12 cellular contexts compared by ENCODE assay signal in genomic region chr4:41318839-41319530, GRCh38.
DNase-seq lines count a peak whose midpoint lies in the region; ATAC-seq, FAIRE-seq and TF ChIP-seq lines count a peak whose summit lies in the region.
"Had no signal": no experiment of that assay in that cellular context is flagged by ENCODE, and none has a peak within 500 bp of the region (broad histone marks: within the 10 kb centered on the region; RNA-seq: fewer than 3 reads in every experiment).

No MANE protein-coding gene starts in this region.

- H3K4me3 ChIP-seq in right atrium auricular region (no peak overlapping the region), small intestine (ENCODE audit: low read depth in 1 of 2, low read length in 2 of 2) (no peak overlapping the region)
- H3K4me3 ChIP-seq: ascending aorta, Peyer's patch had no signal

- H3K4me1 ChIP-seq in right atrium auricular region (no peaks in the 10 kb centered on the region), small intestine (ENCODE audit: control insufficient read depth in 2 of 2, insufficient read depth in 1 of 2, low read depth in 1 of 2, low read length in 1 of 2) (no peaks in the 10 kb centered on the region)
- H3K4me1 ChIP-seq: ascending aorta, Peyer's patch had no signal

- 54 to 78% (median 59%) methylated on average over 6 of the region's 6 CpGs for WGBS in small intestine, 3 donors

- FAIRE-seq in small intestine (lab: Jason Lieb, UNC) (no peak), GM12891 (lab: Jason Lieb, UNC) (no peak)

- no peaks in the 10 kb centered on the region for H3K27me3 ChIP-seq in right atrium auricular region
- no peaks in the 10 kb centered on the region for H3K27me3 ChIP-seq in small intestine (ENCODE audit: control insufficient read depth in 2 of 2, insufficient read depth in 2 of 2, low read length in 2 of 2)
- H3K27me3 ChIP-seq: ascending aorta, Peyer's patch had no signal

- no peak for TF ChIP-seq CTCF in right atrium auricular region (IDR thresholded peaks at IDR 0.05)

- H3K36me3 ChIP-seq in right atrium auricular region (no peaks in the 10 kb centered on the region), small intestine (ENCODE audit: control insufficient read depth in 2 of 2, insufficient read depth in 2 of 2, low read length in 2 of 2) (no peaks in the 10 kb centered on the region)
- H3K36me3 ChIP-seq: ascending aorta, Peyer's patch had no signal

- TF ChIP-seq POLR2A in GM12891 (IDR thresholded peaks at IDR 0.05; ENCODE audit: low read depth, low read length) = no peak

- ATAC-seq in GM19351 (IDR thresholded peaks at IDR 0.05; ENCODE audit: unreplicated experiment) = no peak
- ATAC-seq: natural killer cell treated with Interleukin-12 subunit alpha and Interleukin-12 subunit beta and Interleukin-15 and Interleukin-18, amount 100 ng/mL, for 72 hours had no signal

- H3K27ac ChIP-seq in right atrium auricular region (no peak overlapping the region), small intestine (ENCODE audit: low read depth in 1 of 2, low read length in 1 of 2) (no peak overlapping the region)
- H3K27ac ChIP-seq: ascending aorta, Peyer's patch had no signal

- DNase-seq in HT-29 (ENCODE audit: low spot score) = peak; percentile 77
- DNase-seq in T1000 (lab: John Stamatoyannopoulos, UW) = peak; percentile 30
- peak; percentile 58 for DNase-seq in right atrium auricular region (ENCODE audit: low spot score)
- DNase-seq in small intestine = peak; percentile 2
- DNase-seq in GM12891 (ENCODE audit: insufficient read length, low spot score) = no peak
- DNase-seq in iPS-NIHi7 (ENCODE audit: extremely low spot score) = no peak
- DNase-seq: DMS79 treated with DMSO at 0.1 percent for 48 hours; Peyer's patch; stimulated activated CD4-positive, alpha-beta T cell treated with anti-CD3 and anti-CD28 coated beads, Interleukin-12 subunit alpha, Interleukin-12 subunit beta, amount 100 ng/mL, for 4 hours had no signal

- H3K9me3 ChIP-seq in right atrium auricular region = peaks cover 0 to 14% of the 10 kb centered on the region in 2 donors
- H3K9me3 ChIP-seq in small intestine (ENCODE audit: control insufficient read depth, low read depth) = no peaks in the 10 kb centered on the region
- H3K9me3 ChIP-seq: ascending aorta, Peyer's patch had no signal

TF ChIP-seq in GM12891, 5 proteins besides CTCF, POLR2A, EP300 and RAD21:
- no peak for TF ChIP-seq SPI1 (IDR thresholded peaks at IDR 0.05; ENCODE audit: low read depth, low read length)
- TF ChIP-seq POLR2AphosphoS5 (IDR thresholded peaks at IDR 0.05; ENCODE audit: low read depth, low read length) = no peak
- no peak for TF ChIP-seq PAX5 (IDR thresholded peaks at IDR 0.05; ENCODE audit: insufficient read depth, low read length, severe bottlenecking)
- TF ChIP-seq TAF1 (IDR thresholded peaks at IDR 0.05; ENCODE audit: low read depth, low read length) = no peak
TF ChIP-seq in GM12891: peak in this region for 0.

Comparison
In these comparisons a context has a peak if more than half of its experiments do, and no peak if none do; other contexts are left out.
1. DNase-seq: peak in HT-29 (single experiment), T1000 (single experiment), right atrium auricular region (single experiment) and small intestine (single experiment); none in GM12891 (single experiment) and iPS-NIHi7 (single experiment).